8 cellular contexts compared by ENCODE assay signal in the genomic region with DNA sequence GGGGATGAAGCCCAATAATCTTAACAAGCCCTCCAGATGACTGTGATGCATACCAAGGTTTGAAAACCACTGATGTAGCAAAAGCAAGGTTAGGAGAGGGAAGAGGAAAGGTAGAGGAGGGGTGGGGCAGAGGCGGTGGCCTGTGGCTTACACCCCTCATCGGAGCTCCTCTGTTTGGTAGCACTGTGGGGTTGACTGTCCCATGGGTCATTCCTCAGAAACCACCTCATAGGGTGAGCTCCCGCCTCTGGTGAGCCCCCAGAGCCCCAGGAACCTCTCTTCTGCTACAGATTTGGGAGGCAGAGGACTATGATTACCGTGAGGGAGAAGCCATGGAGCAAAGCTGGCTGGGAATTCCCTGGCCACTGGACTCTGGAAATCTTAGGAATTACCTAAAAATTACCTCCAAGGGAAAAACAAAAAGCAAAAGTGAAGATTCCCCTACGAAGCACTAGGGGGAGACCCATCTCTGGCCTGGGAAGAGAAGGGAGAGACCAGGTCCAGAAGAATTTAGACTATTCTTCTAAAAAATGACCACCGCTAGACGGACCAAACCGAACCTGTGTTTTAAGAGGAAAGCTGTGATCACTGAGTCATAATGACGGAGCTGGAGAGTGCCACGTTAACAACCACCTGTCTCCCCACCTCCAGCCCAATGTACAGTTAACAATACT. TPM values are rescaled to one million over a fixed set of nuclear protein-coding genes. Genes with fewer than 3 reads are reported as not detected.
A peak's percentile ranks its signal among the peaks of the same experiment; 100 is the strongest.
DNase-seq lines count a peak whose midpoint lies in the region; ATAC-seq, FAIRE-seq and TF ChIP-seq lines count a peak whose summit lies in the region.

No MANE protein-coding gene starts in this region.

- peaks cover 24% of the 10 kb centered on the region for H3K27me3 Mint-ChIP-seq in activated CD8-positive, alpha-beta memory T cell treated with anti-CD3 and anti-CD28 coated beads, Interleukin-2, amount 10 ng/mL, durations not matched to agents 7 days and 5 days

- no peak for DNase-seq in activated CD8-positive, alpha-beta memory T cell treated with anti-CD3 and anti-CD28 coated beads, Interleukin-2, amount 10 ng/mL, durations not matched to agents 7 days and 5 days
- no peak for DNase-seq in activated CD8-positive, alpha-beta memory T cell treated with anti-CD3 and anti-CD28 coated beads, Interleukin-2, amount 50 U/mL, for 4 hours
- DNase-seq in SK-MEL-5 (ENCODE audit: low read depth, low spot score): peak; percentile 32
- DNase-seq in fibroblast of mammary gland (ENCODE audit: low read depth): peak; percentile 59
- peak; percentile 45 for DNase-seq in superior temporal gyrus (ENCODE audit: extremely low spot score)
- DNase-seq in amygdala (lab: John Stamatoyannopoulos, UW): no peak
- no peak for DNase-seq in HTR-8/SVneo (ENCODE audit: insufficient read length, low spot score)

- CTCF ChIA-PET in activated CD8-positive, alpha-beta memory T cell treated with anti-CD3 and anti-CD28 coated beads, Interleukin-2, amount 10 ng/mL, durations not matched to agents 7 days and 5 days (lab: Charles Lee): interaction anchor here (0.9 to 2.9 kb wide), 13 partner anchors 16 to 159 kb away, joined by 3 to 20 read pairs (median 6); partner anchors contain the start of genes EIF2D and IKBKE

- no peak for FAIRE-seq in HTR-8/SVneo (lab: Jason Lieb, UNC)

- peak overlapping the region; percentile 67 for H3K4me3 Mint-ChIP-seq in activated CD8-positive, alpha-beta memory T cell treated with anti-CD3 and anti-CD28 coated beads, Interleukin-2, amount 10 ng/mL, durations not matched to agents 7 days and 5 days

- H3K4me3 ChIP-seq in fibroblast of mammary gland (ENCODE audit: control insufficient read depth, low read depth, low read length): no peak overlapping the region

- H3K9me3 Mint-ChIP-seq in activated CD8-positive, alpha-beta memory T cell treated with anti-CD3 and anti-CD28 coated beads, Interleukin-2, amount 10 ng/mL, durations not matched to agents 7 days and 5 days (ENCODE audit: low read depth): no peaks in the 10 kb centered on the region

- peaks cover 2% of the 10 kb centered on the region for H3K36me3 Mint-ChIP-seq in activated CD8-positive, alpha-beta memory T cell treated with anti-CD3 and anti-CD28 coated beads, Interleukin-2, amount 10 ng/mL, durations not matched to agents 7 days and 5 days

- in situ Hi-C loops in SK-MEL-5 (cut with HindIII; ENCODE audit: low pct_unique_long_range_greater_than_20kb, low sequenced_read_pairs): no loop called here

- ATAC-seq in activated CD8-positive, alpha-beta memory T cell treated with anti-CD3 and anti-CD28 coated beads, Interleukin-2, amount 10 ng/mL, durations not matched to agents 7 days and 5 days: no peak
- ATAC-seq in HG03378 (IDR thresholded peaks at IDR 0.05; ENCODE audit: unreplicated experiment): no peak

- peaks cover 49% of the 10 kb centered on the region for H3K4me1 Mint-ChIP-seq in activated CD8-positive, alpha-beta memory T cell treated with anti-CD3 and anti-CD28 coated beads, Interleukin-2, amount 10 ng/mL, durations not matched to agents 7 days and 5 days

- no peak overlapping the region for H3K27ac Mint-ChIP-seq in activated CD8-positive, alpha-beta memory T cell treated with anti-CD3 and anti-CD28 coated beads, Interleukin-2, amount 10 ng/mL, durations not matched to agents 7 days and 5 days

- peak; percentile 85 for TF ChIP-seq CTCF in fibroblast of mammary gland (conservative IDR thresholded peaks at IDR 0.05; ENCODE audit: control insufficient read depth, insufficient read depth, low read depth, low read length)

RNA-seq across cellular contexts. Expression of gene RASSF5, which starts 1.5 kb away (rescaled TPM):
- 100 to 1,000 TPM; 184 to 216 TPM for total RNA-seq in activated CD8-positive, alpha-beta memory T cell treated with anti-CD3 and anti-CD28 coated beads, Interleukin-2, amount 10 ng/mL, durations not matched to agents 7 days and 5 days
- 0.56 and 0.58 TPM in 2 replicates for total RNA-seq in SK-MEL-5 (2014; rRNA removed; shearing (Covaris generic))
- polyA plus RNA-seq in SK-MEL-5 (2015; cell fraction: cytosol; rRNA removed): 1.6 and 4.1 TPM in 2 replicates
- polyA plus RNA-seq in SK-MEL-5 (2015; cell fraction: nucleus; rRNA removed): 1.0 and 1.3 TPM in 2 replicates

RNA-seq across cellular contexts. Expression of gene IKBKE, which starts 35.6 kb away (rescaled TPM):
- total RNA-seq in activated CD8-positive, alpha-beta memory T cell treated with anti-CD3 and anti-CD28 coated beads, Interleukin-2, amount 10 ng/mL, durations not matched to agents 7 days and 5 days: 10 to 100 TPM; 64.8 to 72.7 TPM
- 6.5 and 6.8 TPM in 2 replicates for total RNA-seq in SK-MEL-5 (2014; rRNA removed; shearing (Covaris generic))
- polyA plus RNA-seq in SK-MEL-5 (2015; cell fraction: cytosol; rRNA removed): 5.4 and 6.7 TPM in 2 replicates
- polyA plus RNA-seq in SK-MEL-5 (2015; cell fraction: nucleus; rRNA removed): 10.7 and 25.3 TPM in 2 replicates

Comparison
In these comparisons a context has a peak if more than half of its experiments do, and no peak if none do; other contexts are left out.
1. DNase-seq: peak in SK-MEL-5 (single experiment), fibroblast of mammary gland (single experiment) and superior temporal gyrus (single experiment); none in activated CD8-positive, alpha-beta memory T cell treated with anti-CD3 and anti-CD28 coated beads, Interleukin-2, amount 10 ng/mL, durations not matched to agents 7 days and 5 days (single experiment), activated CD8-positive, alpha-beta memory T cell treated with anti-CD3 and anti-CD28 coated beads, Interleukin-2, amount 50 U/mL, for 4 hours (single experiment), amygdala (0 of 56) and HTR-8/SVneo (single experiment).
2. RNA of gene RASSF5, which starts 1.5 kb away (total RNA-seq): 184 to 216 TPM in activated CD8-positive, alpha-beta memory T cell treated with anti-CD3 and anti-CD28 coated beads, Interleukin-2, amount 10 ng/mL, durations not matched to agents 7 days and 5 days; 0.56 to 0.58 TPM in SK-MEL-5; every median in the first group is over 100 times any median in the second.